ENCODE assay signal across 13 cellular contexts in genomic region chr10:79380918-79381775, GRCh38. TPM values are rescaled to one million over a fixed set of nuclear protein-coding genes. Genes with fewer than 3 reads are reported as not detected.
A peak's percentile ranks its signal among the peaks of the same experiment; 100 is the strongest.
DNase-seq lines count a peak whose midpoint lies in the region; ATAC-seq and TF ChIP-seq lines count a peak whose summit lies in the region.
"Had no signal": no experiment of that assay in that cellular context is flagged by ENCODE, and none has a peak within 500 bp of the region (broad histone marks: within the 10 kb centered on the region; RNA-seq: fewer than 3 reads in every experiment).

No MANE protein-coding gene starts in this region.

- no peak for TF ChIP-seq CTCF in upper lobe of left lung (IDR thresholded peaks at IDR 0.05)

- ATAC-seq in upper lobe of left lung (ENCODE audit: low FRiP score in 2 of 2) (peak in 1 of 2 donors; percentile 3), GM19324 (IDR thresholded peaks at IDR 0.05; ENCODE audit: low FRiP score, unreplicated experiment) (no peak)
- ATAC-seq: naive thymus-derived CD4-positive, alpha-beta T cell had no signal

- H3K4me3 ChIP-seq in esophagus (ENCODE audit: low read depth in 1 of 2, low read length in 2 of 2) (no peak overlapping the region), muscle layer of duodenum (ENCODE audit: low read depth in 1 of 2, low read length in 2 of 2) (peak overlapping the region in 1 of 2 donors; percentile 42), upper lobe of left lung (no peak overlapping the region)

- H3K36me3 ChIP-seq in esophagus (ENCODE audit: control insufficient read depth in 2 of 2, insufficient read depth in 2 of 2, low read length in 1 of 2) = no peaks in the 10 kb centered on the region
- H3K36me3 ChIP-seq in muscle layer of duodenum (ENCODE audit: control insufficient read depth in 1 of 2, insufficient read depth in 2 of 2, low read length in 2 of 2) = peaks cover 4 to 19% of the 10 kb centered on the region in 2 donors
- peaks cover 0 to 13% (median 8%) of the 10 kb centered on the region in 4 donors for H3K36me3 ChIP-seq in upper lobe of left lung

- peak; percentile 30 for DNase-seq in activated CD8-positive, alpha-beta memory T cell treated with anti-CD3 and anti-CD28 coated beads for 24 hours
- DNase-seq in activated CD8-positive, alpha-beta memory T cell treated with anti-CD3 and anti-CD28 coated beads, Interleukin-2, amount 50 U/mL, for 4 hours = no peak
- DNase-seq in upper lobe of left lung = peak in 1 of 2 donors; percentile 19
- no peak for DNase-seq in NCI-H146 treated with DMSO at 0.1 percent for 48 hours (lab: John Stamatoyannopoulos, UW; ENCODE audit: unreplicated experiment)
- DNase-seq in NK-92 treated with Interleukin-12 subunit alpha and Interleukin-12 subunit beta, amount 100 ng/mL, for 24 hours (lab: John Stamatoyannopoulos, UW) = no peak
- DNase-seq: ACHN; hippocampal formation; NCI-H1930; stimulated activated CD4-positive, alpha-beta T cell treated with anti-CD3 and anti-CD28 coated beads, Interleukin-4, amount 100 ng/mL, for 1 hour had no signal

- no peak for TF ChIP-seq EP300 in upper lobe of left lung (IDR thresholded peaks at IDR 0.05)

- H3K9me3 ChIP-seq in esophagus (ENCODE audit: control insufficient read depth in 2 of 2, insufficient read depth in 1 of 2, low read depth in 1 of 2, low read length in 1 of 2) = peaks cover 0 to 4% of the 10 kb centered on the region in 2 donors
- no peaks in the 10 kb centered on the region for H3K9me3 ChIP-seq in muscle layer of duodenum (ENCODE audit: control insufficient read depth in 1 of 2, low read length in 2 of 2)
- H3K9me3 ChIP-seq in upper lobe of left lung = no peaks in the 10 kb centered on the region

- H3K4me1 ChIP-seq in esophagus (ENCODE audit: control insufficient read depth in 2 of 2, insufficient read depth in 2 of 2, low read length in 1 of 2) (peaks cover 0 to 4% of the 10 kb centered on the region in 2 donors), muscle layer of duodenum (ENCODE audit: control insufficient read depth in 1 of 2, insufficient read depth in 2 of 2, low read length in 2 of 2) (peaks cover 30 to 45% of the 10 kb centered on the region in 2 donors), upper lobe of left lung (peaks cover 0 to 26% (median 20%) of the 10 kb centered on the region in 4 donors)

- TF ChIP-seq POLR2A in upper lobe of left lung (IDR thresholded peaks at IDR 0.05) = no peak

- H3K27me3 ChIP-seq in esophagus (ENCODE audit: control insufficient read depth in 1 of 2, insufficient read depth in 2 of 2, low read length in 2 of 2) (no peaks in the 10 kb centered on the region), muscle layer of duodenum (ENCODE audit: low read depth, low read length) (no peaks in the 10 kb centered on the region), upper lobe of left lung (no peaks in the 10 kb centered on the region)

- H3K27ac ChIP-seq in esophagus (ENCODE audit: low read depth in 2 of 2, low read length in 1 of 2) (peak overlapping the region; percentile 64 to 86), muscle layer of duodenum (ENCODE audit: low read length) (peak overlapping the region; percentile 84), upper lobe of left lung (peak overlapping the region; percentile 45 to 82 (median 70))

- 71 to 74% methylated on average over 10 of the region's 10 CpGs for WGBS in esophagus, 2 donors
- WGBS in upper lobe of left lung, 2 donors = 63 to 78% methylated on average over 7 to 10 of the region's 10 CpGs

RNA-seq across cellular contexts. Expression of gene PPIF, which starts 33.9 kb away (rescaled TPM):
- 10 to 100 TPM; 38.4 to 57.4 TPM for polyA plus RNA-seq in esophagus
- total RNA-seq in upper lobe of left lung = 10 to 100 TPM; 19.3 to 46.5 (median 31.2) TPM
